In the genomic region with DNA sequence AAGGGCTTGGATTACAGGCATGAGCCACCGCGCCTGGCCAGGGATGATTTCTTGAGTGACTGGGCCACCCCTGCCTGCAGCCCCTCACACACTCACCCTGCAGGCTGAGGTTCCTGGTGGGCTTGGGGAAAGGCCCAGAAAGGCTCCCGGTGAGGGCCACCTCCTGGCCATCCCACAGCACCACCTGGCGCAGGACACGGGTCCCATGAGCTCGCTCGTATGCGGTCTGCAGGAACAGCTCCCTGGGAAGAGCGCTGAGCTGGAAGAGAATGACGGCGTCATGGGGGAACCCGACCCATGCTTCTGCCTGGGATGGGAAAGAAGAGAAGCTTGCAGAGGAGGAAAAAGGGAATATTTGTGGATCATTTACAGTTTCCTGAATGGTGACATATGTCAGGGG, we compare ENCODE assay signal across 18 cellular contexts.
"Had no signal": no experiment of that assay in that cellular context is flagged by ENCODE, and none has a peak within 500 bp of the region (broad histone marks: within the 10 kb centered on the region; RNA-seq: fewer than 3 reads in every experiment).

No MANE protein-coding gene starts in this region.

- H3K27ac ChIP-seq: dorsolateral prefrontal cortex, ovary, psoas muscle, skin epidermis, spleen, testis, tibial artery had no signal

- FAIRE-seq: colon, frontal cortex, keratinocyte had no signal

- DNase-seq: dorsolateral prefrontal cortex; effector CD4-positive, alpha-beta T cell; occipital lobe; ovary; psoas muscle; spleen; stimulated activated CD4-positive, alpha-beta T cell treated with anti-CD3 and anti-CD28 coated beads, Interleukin-4, amount 100 ng/mL, for 4 hours; stimulated activated naive CD8-positive, alpha-beta T cell treated with anti-CD3 and anti-CD28 coated beads, Interleukin-15, Interleukin-2, amounts not matched to agents 100 U/mL and 50 U/mL, for 24 hours; substantia nigra; testis; tibial artery had no signal

- H3K9me3 ChIP-seq: ovary, psoas muscle, spleen, testis, tibial artery had no signal

- H3K36me3 ChIP-seq: ovary, spleen, tibial artery had no signal

- H3K4me3 ChIP-seq: dorsolateral prefrontal cortex, lung, ovary, psoas muscle, skin epidermis, spleen, testis, tibial artery had no signal

- ATAC-seq: psoas muscle; right cardiac atrium; stimulated activated memory B cell treated with anti-CD40 and anti-IgM and Interleukin-4, amounts not matched to agents 10 μg/mL and 1 μg/mL and 100 μg/mL, for 72 hours; stimulated activated naive CD8-positive, alpha-beta T cell treated with anti-CD3 and anti-CD28 coated beads, Interleukin-15, Interleukin-2, amounts not matched to agents 100 U/mL and 50 U/mL, for 24 hours had no signal

- H3K27me3 ChIP-seq: dorsolateral prefrontal cortex, ovary, spleen, testis, tibial artery had no signal

- H3K4me1 ChIP-seq: psoas muscle, tibial artery had no signal
